ENCODE assay signal across 9 cellular contexts in the genomic region with DNA sequence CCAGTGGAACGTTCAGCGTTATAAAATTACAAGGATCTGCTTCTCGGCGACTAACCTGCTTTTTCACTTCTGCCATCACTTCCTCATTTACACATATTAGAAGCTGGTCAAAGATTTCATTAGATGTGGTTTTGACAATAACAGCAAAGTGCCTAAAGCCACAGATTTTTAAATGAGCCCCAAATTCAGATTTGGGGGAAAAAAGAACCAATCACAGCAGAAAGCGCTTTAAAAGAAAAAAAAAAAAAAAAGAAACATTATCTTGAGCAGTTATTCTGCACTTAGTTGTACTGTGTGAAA.
DNase-seq lines count a peak whose midpoint lies in the region; ATAC-seq lines count a peak whose summit lies in the region.
"Had no signal": no experiment of that assay in that cellular context is flagged by ENCODE, and none has a peak within 500 bp of the region (broad histone marks: within the 10 kb centered on the region; RNA-seq: fewer than 3 reads in every experiment).

No MANE protein-coding gene starts in this region.

- H3K4me2 ChIP-seq in neuronal stem cell (ENCODE audit: insufficient read depth, low read length, poor library complexity, severe bottlenecking): no peak overlapping the region

- intact Hi-C loops in left colon (cut with DNase I, micrococcal nuclease): no loop called here

- no peaks in the 10 kb centered on the region for H3K9me3 ChIP-seq in neuronal stem cell (replicated peaks in 1 of 2; ENCODE audit: control insufficient read depth in 2 of 2, insufficient read depth in 1 of 2, low read depth in 1 of 2, low read length in 2 of 2)

- H2AK5ac ChIP-seq in neuronal stem cell (ENCODE audit: low read depth, low read length): no peak overlapping the region

- H4K91ac ChIP-seq in neuronal stem cell (ENCODE audit: low read depth, low read length, poor library complexity): no peak overlapping the region

- no peak for DNase-seq in neuronal stem cell (ENCODE audit: low spot score)
- no peak for DNase-seq in left colon
- DNase-seq in AG08395 (ENCODE audit: low spot score): no peak
- no peak for DNase-seq in NCI-H2196 (lab: John Stamatoyannopoulos, UW; ENCODE audit: unreplicated experiment)
- no peak for DNase-seq in activated T-cell treated with anti-CD3 and anti-CD28 coated beads, Interleukin-2, amount 50 U/mL, for 48 hours
- DNase-seq: activated CD4-positive, alpha-beta T cell treated with anti-CD3 and anti-CD28 coated beads, Interleukin-2, amount 10 ng/mL, durations not matched to agents 24 days and 14 days had no signal

- no CpG with 5 or more reads among the region's 5 CpGs for WGBS in neuronal stem cell (ENCODE audit: extremely low coverage in 2 of 2, insufficient read length in 2 of 2, insufficient replicate concordance in 1 of 2), 2 donors

- no peak overlapping the region for H3K23ac ChIP-seq in neuronal stem cell (ENCODE audit: low read depth, low read length, poor library complexity)

- no peaks in the 10 kb centered on the region for H3K27me3 ChIP-seq in neuronal stem cell (ENCODE audit: control insufficient read depth in 3 of 3, insufficient read depth in 3 of 3, low read depth in 1 of 3, low read length in 3 of 3)

- no peak overlapping the region for H3K9ac ChIP-seq in neuronal stem cell (ENCODE audit: low read depth, low read length, poor library complexity)

- ATAC-seq in GM18508 (IDR thresholded peaks at IDR 0.05; ENCODE audit: insufficient read depth, unreplicated experiment) (peak; percentile 62), HG02840 (IDR thresholded peaks at IDR 0.05; ENCODE audit: low FRiP score, unreplicated experiment) (peak; percentile 47), left colon (no peak)

- H2AFZ ChIP-seq in neuronal stem cell (ENCODE audit: low read length): no peak overlapping the region

- no peak overlapping the region for H2BK120ac ChIP-seq in neuronal stem cell (ENCODE audit: low read depth, low read length)

- no peak overlapping the region for H2BK12ac ChIP-seq in neuronal stem cell (ENCODE audit: low read length)

- H3K4me3 ChIP-seq in neuronal stem cell (ENCODE audit: low read length in 2 of 2): no peak overlapping the region

- no peak overlapping the region for H3K4ac ChIP-seq in neuronal stem cell (ENCODE audit: low read length)

- no peak overlapping the region for H2BK5ac ChIP-seq in neuronal stem cell (ENCODE audit: low read length)

- no peaks in the 10 kb centered on the region for H3K79me1 ChIP-seq in neuronal stem cell (ENCODE audit: low read depth, low read length)

- H2BK15ac ChIP-seq in neuronal stem cell (ENCODE audit: low read length): no peak overlapping the region

- H3K27ac ChIP-seq in angular gyrus (ENCODE audit: low read depth, low read length) (peak overlapping the region; percentile 70), neuronal stem cell (replicated peaks; ENCODE audit: low read length) (peak overlapping the region; percentile 8)

- no peak overlapping the region for H3K18ac ChIP-seq in neuronal stem cell (ENCODE audit: low read length)

- H4K8ac ChIP-seq in neuronal stem cell (ENCODE audit: low read depth, low read length): no peak overlapping the region

- H3K4me1 ChIP-seq in neuronal stem cell (ENCODE audit: control insufficient read depth in 2 of 2, insufficient read depth in 1 of 2, low read depth in 1 of 2, low read length in 2 of 2): peaks cover 6 to 18% of the 10 kb centered on the region in 2 donors

- H3K14ac ChIP-seq in neuronal stem cell (ENCODE audit: low read length): no peak overlapping the region

- H3K36me3 ChIP-seq in neuronal stem cell (replicated peaks in 1 of 2; ENCODE audit: control insufficient read depth in 2 of 2, insufficient read depth in 2 of 2, low read length in 2 of 2): no peaks in the 10 kb centered on the region
